Comparison of ENCODE assay signal across 15 cellular contexts in the genomic region with DNA sequence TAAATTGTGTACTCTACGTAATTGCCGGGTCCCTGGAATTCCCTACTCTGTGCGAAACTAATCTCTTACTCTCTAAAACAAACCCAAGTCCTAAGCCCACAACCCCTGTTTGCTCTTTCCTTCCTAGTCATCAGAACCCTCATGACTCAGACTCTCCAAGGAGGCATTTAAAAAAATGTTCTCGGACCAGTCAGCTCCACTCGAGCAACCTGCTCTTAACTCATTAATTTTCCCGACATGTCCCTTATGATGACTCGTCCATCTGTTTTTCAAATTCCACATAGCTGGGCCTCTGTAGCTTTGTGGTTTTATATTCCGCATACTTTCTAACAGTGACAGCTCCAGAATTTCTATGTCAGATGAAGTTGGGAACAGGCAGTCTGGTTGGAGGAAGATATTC. TPM values are rescaled to one million over a fixed set of nuclear protein-coding genes. Genes with fewer than 3 reads are reported as not detected.
DNase-seq lines count a peak whose midpoint lies in the region; ATAC-seq and TF ChIP-seq lines count a peak whose summit lies in the region.
"Had no signal": no experiment of that assay in that cellular context is flagged by ENCODE, and none has a peak within 500 bp of the region (broad histone marks: within the 10 kb centered on the region; RNA-seq: fewer than 3 reads in every experiment).

No MANE protein-coding gene starts in this region.

- no peaks in the 10 kb centered on the region for H3K27me3 Mint-ChIP-seq in Caco-2 (ENCODE audit: insufficient read depth, unreplicated experiment)
- H3K27me3 Mint-ChIP-seq in naive thymus-derived CD8-positive, alpha-beta T cell: peaks cover 6 to 28% (median 14%) of the 10 kb centered on the region in 5 donors

- intact Hi-C loops in Caco-2 (cut with micrococcal nuclease; ENCODE audit: unreplicated experiment): no loop called here
- intact Hi-C loops in tibial artery (cut with DNase I; ENCODE audit: low total_unique reads): no loop called here

- BruUV-seq in Caco-2 (replicated peaks; lab: Mats Ljungman, UMichigan): no TSS peak

- peak overlapping the region; percentile 20 for H3K4me3 Mint-ChIP-seq in Caco-2 (ENCODE audit: unreplicated experiment)
- H3K4me3 Mint-ChIP-seq in naive thymus-derived CD8-positive, alpha-beta T cell: no peak overlapping the region
- H3K4me3 Mint-ChIP-seq: immature natural killer cell had no signal

- H3K36me3 ChIP-seq in Caco-2 (ENCODE audit: control insufficient read depth, insufficient read depth, low read length) (no peaks in the 10 kb centered on the region), tibial artery (no peaks in the 10 kb centered on the region)
- H3K36me3 ChIP-seq: colonic mucosa, right atrium auricular region had no signal

- H3K27me3 ChIP-seq in Caco-2 (replicated peaks; ENCODE audit: control insufficient read depth, insufficient read depth, low read length): no peaks in the 10 kb centered on the region
- peaks cover 0 to 12% of the 10 kb centered on the region in 2 donors for H3K27me3 ChIP-seq in tibial artery
- H3K27me3 ChIP-seq: colonic mucosa, right atrium auricular region had no signal

- peaks cover 12% of the 10 kb centered on the region for H3K9me3 Mint-ChIP-seq in Caco-2 (ENCODE audit: unreplicated experiment)
- no peaks in the 10 kb centered on the region for H3K9me3 Mint-ChIP-seq in naive thymus-derived CD8-positive, alpha-beta T cell
- H3K9me3 Mint-ChIP-seq: immature natural killer cell had no signal

- peaks cover 19% of the 10 kb centered on the region for H3K4me1 Mint-ChIP-seq in Caco-2 (ENCODE audit: low read depth, unreplicated experiment)
- peaks cover 0 to 10% (median 5%) of the 10 kb centered on the region in 4 donors for H3K4me1 Mint-ChIP-seq in naive thymus-derived CD8-positive, alpha-beta T cell

- H3K9me3 ChIP-seq in Caco-2: no peaks in the 10 kb centered on the region
- H3K9me3 ChIP-seq in tibial artery: no peaks in the 10 kb centered on the region
- H3K9me3 ChIP-seq: colonic mucosa, right atrium auricular region had no signal

- DNase-seq in Caco-2 (peak; percentile 37), M059J (ENCODE audit: low read depth) (peak; percentile 99), dermis blood vessel endothelial cell (peak; percentile 42), myocyte (ENCODE audit: low read depth) (peak; percentile 89), tibial artery (no peak), middle frontal gyrus (ENCODE audit: extremely low spot score, low spot score) (no peak)
- DNase-seq in naive thymus-derived CD8-positive, alpha-beta T cell: no peak
- DNase-seq: activated CD8-positive, alpha-beta memory T cell treated with anti-CD3 and anti-CD28 coated beads, Interleukin-2, amount 50 U/mL, for 48 hours; colonic mucosa; DND-41; immature natural killer cell; T-helper 2 cell had no signal

- H3K4me3 ChIP-seq in Caco-2 (ENCODE audit: low read depth, low read length) (no peak overlapping the region), tibial artery (no peak overlapping the region)
- H3K4me3 ChIP-seq: colonic mucosa, right atrium auricular region had no signal

- H3K4me1 ChIP-seq in Caco-2 (peaks cover 12% of the 10 kb centered on the region), tibial artery (no peaks in the 10 kb centered on the region)
- H3K4me1 ChIP-seq: colonic mucosa had no signal

- H3K27ac ChIP-seq in tibial artery: no peak overlapping the region
- H3K27ac ChIP-seq: colonic mucosa, right atrium auricular region had no signal

- no peak for TF ChIP-seq CTCF in Caco-2 (IDR thresholded peaks at IDR 0.05; ENCODE audit: insufficient read depth in 1 of 2, low read depth in 1 of 2, low read length in 1 of 2, severe bottlenecking in 1 of 2, unreplicated experiment in 1 of 2)
- TF ChIP-seq CTCF in tibial artery (IDR thresholded peaks at IDR 0.05): no peak

- CTCF ChIA-PET in Caco-2 (lab: Charles Lee): interaction anchor here (1.5 kb wide), 1 partner anchor 80 kb away, joined by 5 read pairs; no protein-coding TSS in a partner anchor

- H3K36me3 Mint-ChIP-seq in Caco-2 (ENCODE audit: insufficient read depth, unreplicated experiment): no peaks in the 10 kb centered on the region
- H3K36me3 Mint-ChIP-seq in naive thymus-derived CD8-positive, alpha-beta T cell: no peaks in the 10 kb centered on the region
- H3K36me3 Mint-ChIP-seq: immature natural killer cell had no signal

- POLR2A ChIA-PET in Caco-2 (lab: Charles Lee): no interaction called here
- POLR2A ChIA-PET in naive thymus-derived CD8-positive, alpha-beta T cell (lab: Charles Lee): no interaction called here

- no peak overlapping the region for H3K27ac Mint-ChIP-seq in Caco-2 (ENCODE audit: unreplicated experiment)
- H3K27ac Mint-ChIP-seq in naive thymus-derived CD8-positive, alpha-beta T cell: no peak overlapping the region
- H3K27ac Mint-ChIP-seq: immature natural killer cell had no signal

- ATAC-seq in naive thymus-derived CD8-positive, alpha-beta T cell: no peak
- ATAC-seq in HG03439 (IDR thresholded peaks at IDR 0.05; ENCODE audit: unreplicated experiment): no peak

RNA-seq across cellular contexts. Expression of a gene that starts 2.6 kb away (rescaled TPM):
- total RNA-seq in Caco-2 (2022) (not detected in 2 replicates), dermis blood vessel endothelial cell (not detected in 2 replicates), myocyte (not detected in 2 replicates)
- not detected in 2 replicates for total RNA-seq in M059J (2014; rRNA removed; shearing (Covaris generic))
- polyA plus RNA-seq in myocyte (2012): not detected
- total RNA-seq in naive thymus-derived CD8-positive, alpha-beta T cell: not detected
- polyA plus RNA-seq in naive thymus-derived CD8-positive, alpha-beta T cell: not detected
- total RNA-seq: colonic mucosa, NCI-H460, right atrium auricular region had no signal
- polyA plus RNA-seq: immature natural killer cell had no signal

RNA-seq across cellular contexts. Expression of a gene that starts 24.2 kb away (rescaled TPM):
- total RNA-seq in Caco-2 (2022) (not detected in 2 replicates), dermis blood vessel endothelial cell (not detected in 2 replicates), myocyte (not detected in 2 replicates)
- total RNA-seq in M059J (2014; rRNA removed; shearing (Covaris generic)): not detected in 2 replicates
- polyA plus RNA-seq in myocyte (2012): not detected
- not detected for total RNA-seq in naive thymus-derived CD8-positive, alpha-beta T cell
- not detected for polyA plus RNA-seq in naive thymus-derived CD8-positive, alpha-beta T cell
- total RNA-seq: colonic mucosa, NCI-H460, right atrium auricular region had no signal
- polyA plus RNA-seq: immature natural killer cell had no signal

Comparison
In these comparisons a context has a peak if more than half of its experiments do, and no peak if none do; other contexts are left out.
1. DNase-seq: peak in Caco-2 (2 of 2), M059J (single experiment), dermis blood vessel endothelial cell (single experiment) and myocyte (single experiment); none in naive thymus-derived CD8-positive, alpha-beta T cell (0 of 10), tibial artery (0 of 2) and middle frontal gyrus (single experiment).